8 cellular contexts compared by ENCODE assay signal in the genomic region with DNA sequence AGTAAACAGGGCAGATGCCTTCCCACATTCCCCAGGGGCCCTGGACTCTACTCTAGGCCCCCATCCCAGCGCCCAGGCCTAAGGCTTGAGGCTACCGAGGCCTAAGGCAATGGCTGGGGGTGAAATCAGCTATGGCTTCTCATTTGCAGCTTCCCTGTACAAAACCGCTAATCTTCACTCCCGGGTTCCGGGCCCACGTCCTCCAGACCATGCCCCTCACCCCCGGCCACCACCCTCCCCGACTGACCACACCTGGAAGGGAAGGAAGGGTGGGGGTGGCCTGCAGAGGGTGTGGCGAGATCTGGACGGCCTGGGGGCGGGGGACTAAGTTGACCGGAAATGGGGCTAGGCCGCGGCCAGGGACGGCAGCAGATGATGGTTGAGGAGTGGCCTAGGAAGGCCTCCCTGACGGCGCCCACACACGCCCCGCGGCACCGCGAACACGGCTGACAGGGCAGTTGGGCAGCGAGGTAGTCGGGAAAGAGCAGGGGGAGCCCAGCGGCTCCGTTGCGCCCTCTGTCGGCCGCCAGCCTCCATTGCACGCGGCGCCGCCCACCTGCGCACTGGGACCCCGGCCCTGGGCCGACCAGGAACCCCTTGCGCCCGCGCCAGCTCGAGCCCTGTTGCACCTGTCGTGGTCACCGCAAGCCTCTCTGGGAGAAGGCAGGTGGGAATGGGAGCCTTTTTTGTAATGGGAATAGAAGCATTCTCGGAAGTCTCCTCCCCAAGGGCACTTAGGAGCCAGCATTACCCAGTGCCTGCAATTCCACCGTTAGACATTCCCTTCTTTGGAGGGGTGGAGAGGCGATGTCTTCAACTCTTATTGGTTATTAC.
DNase-seq lines count a peak whose midpoint lies in the region; ATAC-seq, FAIRE-seq and TF ChIP-seq lines count a peak whose summit lies in the region.

No MANE protein-coding gene starts in this region.

- CTCF ChIA-PET in CD4-positive, alpha-beta memory T cell (lab: Charles Lee; ENCODE audit: partially characterized antibody), result interaction anchor here (0.9 to 1.6 kb wide), 6 partner anchors 9 to 353 kb away, joined by 3 to 6 read pairs (median 4); no protein-coding TSS in a partner anchor

- H3K9ac ChIP-seq in SK-N-MC (ENCODE audit: insufficient read length), result no peak overlapping the region

- H3K4me1 Mint-ChIP-seq in CD4-positive, alpha-beta memory T cell, result peaks cover 0 to 8% (median 3%) of the 10 kb centered on the region in 4 donors

- TF ChIP-seq RAD21 in Ishikawa (IDR thresholded peaks at IDR 0.05; ENCODE audit: low read depth), result peak; percentile 83

- intact Hi-C loops in CD4-positive, alpha-beta memory T cell (cut with micrococcal nuclease), result loop anchor here (2.0 kb wide), 2 partner anchors 51 to 353 kb away; no protein-coding TSS in a partner anchor
- intact Hi-C loops in Right ventricle myocardium inferior (cut with DNase I), result no loop called here
- intact Hi-C loops in pancreas (cut with DNase I), result no loop called here

- peak overlapping the region; percentile 51 to 77 (median 64) for H3K4me3 Mint-ChIP-seq in CD4-positive, alpha-beta memory T cell

- no peak for FAIRE-seq in pancreas (lab: Jason Lieb, UNC)

- no peaks in the 10 kb centered on the region for H3K36me3 Mint-ChIP-seq in CD4-positive, alpha-beta memory T cell
- H3K36me3 Mint-ChIP-seq in activated naive CD4-positive, alpha-beta T cell treated with anti-CD3 and anti-CD28 coated beads, Interleukin-2, amount 50 U/mL, for 72 hours, result no peaks in the 10 kb centered on the region

- no peaks in the 10 kb centered on the region for H3K27me3 ChIP-seq in CD4-positive, alpha-beta memory T cell (ENCODE audit: insufficient read depth, low read length)
- H3K27me3 ChIP-seq in pancreas (no peaks in the 10 kb centered on the region), upper lobe of left lung (no peaks in the 10 kb centered on the region)

- ATAC-seq in GM19455 (IDR thresholded peaks at IDR 0.05; ENCODE audit: unreplicated experiment) (peak; percentile 79), Right ventricle myocardium inferior (peak; percentile 79), pancreas (peak; percentile 88 to 97 (median 92)), upper lobe of left lung (ENCODE audit: low FRiP score in 2 of 2) (peak; percentile 90 to 92)
- ATAC-seq in activated naive CD4-positive, alpha-beta T cell treated with anti-CD3 and anti-CD28 coated beads, Interleukin-2, amount 50 U/mL, for 72 hours, result peak; percentile 88 to 95

- H3K4me3 ChIP-seq in CD4-positive, alpha-beta memory T cell (ENCODE audit: low read length in 2 of 2), result peak overlapping the region in 1 of 2 donors; percentile 32
- H3K4me3 ChIP-seq in SK-N-MC, result peak overlapping the region; percentile 63
- H3K4me3 ChIP-seq in pancreas, result peak overlapping the region in 3 of 4 donors; percentile 16 to 52 (median 36)
- peak overlapping the region in 3 of 4 donors; percentile 31 to 48 (median 47) for H3K4me3 ChIP-seq in upper lobe of left lung

- H3K4me1 ChIP-seq in CD4-positive, alpha-beta memory T cell (ENCODE audit: insufficient read depth, low read length), result no peaks in the 10 kb centered on the region
- H3K4me1 ChIP-seq in pancreas (peaks cover 0 to 7% (median 4%) of the 10 kb centered on the region in 3 donors), upper lobe of left lung (peaks cover 8 to 28% (median 19%) of the 10 kb centered on the region in 4 donors)

- peak; percentile 45 to 55 (median 49) for DNase-seq in CD4-positive, alpha-beta memory T cell
- DNase-seq in SK-N-MC (ENCODE audit: low read depth, low spot score) (no peak), Right ventricle myocardium inferior (ENCODE audit: missing footprints) (peak; percentile 89), pancreas (peak; percentile 47 to 87 (median 64)), upper lobe of left lung (peak; percentile 71 to 96)
- DNase-seq in activated naive CD4-positive, alpha-beta T cell treated with anti-CD3 and anti-CD28 coated beads, Interleukin-2, amount 50 U/mL, for 72 hours (ENCODE audit: low spot score in 2 of 2), result peak; percentile 63 to 79

- no peak overlapping the region for H3K27ac ChIP-seq in CD4-positive, alpha-beta memory T cell (ENCODE audit: low read depth, low read length)
- H3K27ac ChIP-seq in SK-N-MC (no peak overlapping the region), pancreas (peak overlapping the region in 2 of 4 donors; percentile 29 to 50), upper lobe of left lung (peak overlapping the region; percentile 15 to 77 (median 60))

- H3K27ac Mint-ChIP-seq in CD4-positive, alpha-beta memory T cell, result peak overlapping the region in 1 of 7 donors; percentile 32
- peak overlapping the region in 1 of 2 donors; percentile 79 for H3K27ac Mint-ChIP-seq in activated naive CD4-positive, alpha-beta T cell treated with anti-CD3 and anti-CD28 coated beads, Interleukin-2, amount 50 U/mL, for 72 hours

- peaks cover 0 to 1% (median 0%) of the 10 kb centered on the region in 8 donors for H3K9me3 Mint-ChIP-seq in CD4-positive, alpha-beta memory T cell
- no peaks in the 10 kb centered on the region for H3K9me3 Mint-ChIP-seq in activated naive CD4-positive, alpha-beta T cell treated with anti-CD3 and anti-CD28 coated beads, Interleukin-2, amount 50 U/mL, for 72 hours

- POLR2A ChIA-PET in CD4-positive, alpha-beta memory T cell (lab: Charles Lee; ENCODE audit: partially characterized antibody), result interaction anchor here (0.6 kb wide), 1 partner anchor 288 kb away, joined by 3 read pairs; no protein-coding TSS in a partner anchor

- TF ChIP-seq POLR2A in upper lobe of left lung (IDR thresholded peaks at IDR 0.05), result no peak

- no peaks in the 10 kb centered on the region for H3K9me3 ChIP-seq in CD4-positive, alpha-beta memory T cell (ENCODE audit: control insufficient read depth in 1 of 2, low read length in 2 of 2)
- no peaks in the 10 kb centered on the region for H3K9me3 ChIP-seq in SK-N-MC (ENCODE audit: low read depth, low read length)
- H3K9me3 ChIP-seq in pancreas, result no peaks in the 10 kb centered on the region
- no peaks in the 10 kb centered on the region for H3K9me3 ChIP-seq in upper lobe of left lung

- H3K27me3 Mint-ChIP-seq in CD4-positive, alpha-beta memory T cell, result no peaks in the 10 kb centered on the region

- TF ChIP-seq CTCF in pancreas (IDR thresholded peaks at IDR 0.05) (peak; percentile 96 to 99 (median 98)), upper lobe of left lung (IDR thresholded peaks at IDR 0.05) (peak; percentile 97 to 99 (median 98))

- H3K36me3 ChIP-seq in CD4-positive, alpha-beta memory T cell (ENCODE audit: insufficient read depth, low read length), result no peaks in the 10 kb centered on the region
- H3K36me3 ChIP-seq in SK-N-MC (ENCODE audit: insufficient read depth, low read length), result no peaks in the 10 kb centered on the region
- no peaks in the 10 kb centered on the region for H3K36me3 ChIP-seq in pancreas
- H3K36me3 ChIP-seq in upper lobe of left lung, result no peaks in the 10 kb centered on the region

- WGBS in pancreas, 2 donors, result 9% methylated on average over 45 to 46 of the region's 46 CpGs
- 17 to 18% methylated on average over 19 to 29 of the region's 46 CpGs for WGBS in upper lobe of left lung, 2 donors

- no peak for TF ChIP-seq EP300 in Ishikawa (IDR thresholded peaks at IDR 0.05; ENCODE audit: borderline replicate concordance)
- TF ChIP-seq EP300 in upper lobe of left lung (IDR thresholded peaks at IDR 0.05), result peak in 1 of 4 donors; percentile 1

TF ChIP-seq in Ishikawa, 13 proteins besides CTCF, POLR2A, EP300 and RAD21:
- TF ChIP-seq ZBTB7A (IDR thresholded peaks at IDR 0.05; ENCODE audit: low read depth), result peak; percentile 100
- TF ChIP-seq NFIC (IDR thresholded peaks at IDR 0.05), result no peak
TF ChIP-seq in Ishikawa: peak in this region for 1.

Comparison
In these comparisons a context has a peak if more than half of its experiments do, and no peak if none do; other contexts are left out.
1. H3K27ac ChIP-seq: peak in upper lobe of left lung (4 of 4); none in CD4-positive, alpha-beta memory T cell (single experiment) and SK-N-MC (single experiment).
2. Peak in every context shown above with its lines, with median percentiles within 50 percentile points of each other: ATAC-seq.